Comparison of ENCODE assay signal across 1 cellular context in genomic region chr18:3451989-3452749, GRCh38.
A peak's percentile ranks its signal among the peaks of the same experiment; 100 is the strongest.
TF ChIP-seq lines count a peak whose summit lies in the region.

No MANE protein-coding gene starts in this region.

TF ChIP-seq in HEK293, 187 proteins besides CTCF, POLR2A, EP300 and RAD21 (continued from another document):
- no peak for TF ChIP-seq ZNF23 (tag by site-specific recombination; IDR thresholded peaks at IDR 0.05; ENCODE audit: borderline replicate concordance)
- TF ChIP-seq ZBTB48 (tag by site-specific recombination; IDR thresholded peaks at IDR 0.05), result peak; percentile 29; the same call in 1 of the 2 replicates
- no peak for TF ChIP-seq TSHZ1 (tag by site-specific recombination; IDR thresholded peaks at IDR 0.05; ENCODE audit: borderline replicate concordance)
- no peak for TF ChIP-seq YY1 (tag by site-specific recombination; IDR thresholded peaks at IDR 0.05)
- no peak for TF ChIP-seq ZNF544 (tag by site-specific recombination; IDR thresholded peaks at IDR 0.05)
- TF ChIP-seq BCL11B (tag by site-specific recombination; IDR thresholded peaks at IDR 0.05; ENCODE audit: low read depth), result no peak
- peak; percentile 47; the same call in 1 of the 2 replicates for TF ChIP-seq ZFP37 (tag by site-specific recombination; IDR thresholded peaks at IDR 0.05)
- TF ChIP-seq ZNF792 (tag by site-specific recombination; IDR thresholded peaks at IDR 0.05), result no peak
- TF ChIP-seq ZNF398 (tag by site-specific recombination; IDR thresholded peaks at IDR 0.05), result peak; percentile 7
- TF ChIP-seq ZNF394 (tag by site-specific recombination; IDR thresholded peaks at IDR 0.05; ENCODE audit: borderline replicate concordance), result no peak
TF ChIP-seq in HEK293: peak in this region for 16.
